29 cellular contexts compared by ENCODE assay signal in the genomic region with DNA sequence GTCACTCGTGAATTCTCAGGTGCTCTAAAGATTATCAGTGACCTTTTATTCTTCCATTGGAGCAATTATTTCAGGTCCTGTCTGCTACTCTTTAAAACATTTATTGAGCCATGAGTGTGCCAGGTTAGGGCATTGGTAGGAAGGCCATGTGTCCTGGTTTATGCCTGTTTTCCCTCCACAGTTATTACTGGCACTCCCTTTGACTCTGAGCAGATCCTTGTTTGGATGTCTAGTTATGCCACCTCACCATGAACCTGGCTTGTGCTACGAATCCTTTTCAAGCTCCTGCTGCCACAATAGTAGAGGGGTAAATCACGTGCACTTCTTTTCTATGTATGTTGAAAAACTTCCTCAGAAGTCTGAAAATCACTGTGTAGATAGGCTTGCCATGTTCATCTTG.
"Had no signal": no experiment of that assay in that cellular context is flagged by ENCODE, and none has a peak within 500 bp of the region (broad histone marks: within the 10 kb centered on the region; RNA-seq: fewer than 3 reads in every experiment).

No MANE protein-coding gene starts in this region.

- H3K4me1 ChIP-seq: ascending aorta had no signal

- H3K4me3 ChIP-seq: ascending aorta had no signal

- H3K36me3 ChIP-seq: ascending aorta, WERI-Rb-1 had no signal

- H3K9me3 ChIP-seq: ascending aorta had no signal

- ATAC-seq: activated CD4-positive, alpha-beta T cell treated with anti-CD3 and anti-CD28 coated beads for 36 hours; activated CD4-positive, CD25-positive, alpha-beta regulatory T cell treated with anti-CD3 and anti-CD28 coated beads, Interleukin-2, amount 50 U/mL, for 24 hours; activated CD8-positive, alpha-beta memory T cell treated with anti-CD3 and anti-CD28 coated beads, Interleukin-2, amount 10 ng/mL, durations not matched to agents 7 days and 5 days; activated CD8-positive, alpha-beta T cell treated with anti-CD3 and anti-CD28 coated beads, Interleukin-2, amount 10 ng/mL, durations not matched to agents 7 days and 5 days; activated naive CD8-positive, alpha-beta T cell treated with anti-CD3 and anti-CD28 coated beads, Interleukin-2, amount 50 U/mL, for 24 hours; WTC11 had no signal

- DNase-seq: activated CD4-positive, alpha-beta memory T cell treated with anti-CD3 and anti-CD28 coated beads, Interleukin-2, amount 10 ng/mL, durations not matched to agents 7 days and 5 days; activated CD4-positive, alpha-beta T cell treated with anti-CD3 and anti-CD28 coated beads for 1 hour; activated CD4-positive, alpha-beta T cell treated with anti-CD3 and anti-CD28 coated beads for 36 hours; activated CD4-positive, alpha-beta T cell treated with anti-CD3 and anti-CD28 coated beads, Interleukin-2, amount 10 ng/mL, durations not matched to agents 7 days and 5 days; activated CD4-positive, alpha-beta T cell treated with anti-CD3 and anti-CD28 coated beads, Interleukin-2, amount 50 U/mL, for 48 hours; activated CD4-positive, CD25-positive, alpha-beta regulatory T cell; activated CD8-positive, alpha-beta memory T cell treated with anti-CD3 and anti-CD28 coated beads for 24 hours; activated CD8-positive, alpha-beta memory T cell treated with anti-CD3 and anti-CD28 coated beads, Interleukin-2, amount 10 ng/mL, durations not matched to agents 7 days and 5 days; activated CD8-positive, alpha-beta memory T cell treated with anti-CD3 and anti-CD28 coated beads, Interleukin-2, amount 50 U/mL, for 48 hours; activated CD8-positive, alpha-beta T cell treated with anti-CD3 and anti-CD28 coated beads, Interleukin-2, amount 10 ng/mL, durations not matched to agents 7 days and 5 days; activated effector memory CD4-positive, alpha-beta T cell treated with Interleukin-2 at 50 U/mL for 16 hours; activated gamma-delta T cell; activated naive CD4-positive, alpha-beta T cell treated with anti-CD3 and anti-CD28 coated beads, Interleukin-2, amount 10 ng/mL, durations not matched to agents 7 days and 5 days; activated naive CD4-positive, alpha-beta T cell treated with Interleukin-2 at 50 U/mL for 16 hours; activated naive CD8-positive, alpha-beta T cell treated with anti-CD3 and anti-CD28 coated beads, Interleukin-2, amount 10 ng/mL, durations not matched to agents 7 days and 5 days; activated naive CD8-positive, alpha-beta T cell treated with anti-CD3 and anti-CD28 coated beads, Interleukin-2, amount 50 U/mL, for 24 hours; activated T-cell treated with anti-CD3 and anti-CD28 coated beads, Interleukin-2, amount 50 U/mL, for 24 hours; activated T-cell treated with anti-CD3 and anti-CD28 coated beads, Interleukin-2, amount 50 U/mL, for 48 hours; amygdala; anterior cingulate cortex; central memory CD4-positive, alpha-beta T cell; SW 1271; T-helper 1 cell; T-helper 2 cell; T-helper 9 cell; WERI-Rb-1 had no signal

- H3K27me3 ChIP-seq: ascending aorta had no signal

- H3K27ac ChIP-seq: ascending aorta, WERI-Rb-1 had no signal
